ENCODE assay signal across 21 cellular contexts in genomic region chr6:23306251-23306950, GRCh38.
A peak's percentile ranks its signal among the peaks of the same experiment; 100 is the strongest.
DNase-seq lines count a peak whose midpoint lies in the region; ATAC-seq, FAIRE-seq and TF ChIP-seq lines count a peak whose summit lies in the region.
"Had no signal": no experiment of that assay in that cellular context is flagged by ENCODE, and none has a peak within 500 bp of the region (broad histone marks: within the 10 kb centered on the region; RNA-seq: fewer than 3 reads in every experiment).

No MANE protein-coding gene starts in this region.

- H3K27ac ChIP-seq in mammary epithelial cell (ENCODE audit: insufficient read depth, low read depth, low read length), result no peak overlapping the region
- no peak overlapping the region for H3K27ac ChIP-seq in breast epithelium
- H3K27ac ChIP-seq in IMR-90 (ENCODE audit: insufficient read depth, low read length), result no peak overlapping the region
- no peak overlapping the region for H3K27ac ChIP-seq in H1 (ENCODE audit: low read depth, low read length)
- H3K27ac ChIP-seq in foreskin keratinocyte, result no peak overlapping the region
- H3K27ac ChIP-seq in Peyer's patch, result no peak overlapping the region
- H3K27ac ChIP-seq: GM23248 had no signal

- no peaks in the 10 kb centered on the region for H3K9me1 ChIP-seq in IMR-90 (ENCODE audit: insufficient read depth, low read length)

- BruUV-seq in mammary epithelial cell (replicated peaks; lab: Mats Ljungman, UMichigan), result no TSS peak
- BruUV-seq in IMR-90 (replicated peaks; lab: Mats Ljungman, UMichigan), result no TSS peak

- H3K36me3 ChIP-seq in mammary epithelial cell (ENCODE audit: insufficient read depth, low read length), result no peaks in the 10 kb centered on the region
- no peaks in the 10 kb centered on the region for H3K36me3 ChIP-seq in breast epithelium
- H3K36me3 ChIP-seq in IMR-90 (ENCODE audit: control insufficient read depth, insufficient read depth, low read length), result no peaks in the 10 kb centered on the region
- H3K36me3 ChIP-seq in H1 (ENCODE audit: control insufficient read depth in 2 of 4, insufficient read depth in 4 of 4, low read length in 3 of 4), result no peaks in the 10 kb centered on the region
- no peaks in the 10 kb centered on the region for H3K36me3 ChIP-seq in MG63
- H3K36me3 ChIP-seq in Peyer's patch, result no peaks in the 10 kb centered on the region

- POLR2A ChIA-PET in IMR-90 (lab: Charles Lee; ENCODE audit: unreplicated experiment) (no interaction called here), H1 (lab: Charles Lee; ENCODE audit: partially characterized antibody) (no interaction called here)

- CTCF ChIA-PET in mammary epithelial cell (lab: Charles Lee; ENCODE audit: low non-redundant PET) (no interaction called here), IMR-90 (lab: Yijun Ruan, JAX) (no interaction called here), H1 (lab: Charles Lee; ENCODE audit: partially characterized antibody) (no interaction called here)

- H2AK9ac ChIP-seq in IMR-90 (replicated peaks; ENCODE audit: low read depth, low read length, poor library complexity), result no peak overlapping the region

- no peaks in the 10 kb centered on the region for H3K4me1 ChIP-seq in mammary epithelial cell (ENCODE audit: insufficient read depth, low read length)
- no peaks in the 10 kb centered on the region for H3K4me1 ChIP-seq in breast epithelium
- H3K4me1 ChIP-seq in IMR-90 (ENCODE audit: control insufficient read depth, insufficient read depth, low read length), result no peaks in the 10 kb centered on the region
- H3K4me1 ChIP-seq in H1 (replicated peaks in 1 of 4; ENCODE audit: control insufficient read depth in 3 of 4, insufficient read depth in 4 of 4, low read length in 3 of 4), result no peaks in the 10 kb centered on the region; a peak in 1 of 7 replicates
- H3K4me1 ChIP-seq in foreskin keratinocyte, result peaks cover 8% of the 10 kb centered on the region
- H3K4me1 ChIP-seq in Peyer's patch, result no peaks in the 10 kb centered on the region

- H4K8ac ChIP-seq in IMR-90 (ENCODE audit: low read depth in 2 of 2, low read length in 2 of 2) (no peak overlapping the region), H1 (ENCODE audit: extremely low read depth, insufficient read depth, low read length) (no peak overlapping the region)

- H4K91ac ChIP-seq in IMR-90 (ENCODE audit: insufficient read depth, low read depth, low read length) (no peak overlapping the region), H1 (replicated peaks; ENCODE audit: insufficient read length, low read length) (no peak overlapping the region)

- H3K9me3 ChIP-seq in mammary epithelial cell (replicated peaks; ENCODE audit: insufficient read depth, low read length), result no peaks in the 10 kb centered on the region
- H3K9me3 ChIP-seq in breast epithelium, result no peaks in the 10 kb centered on the region
- H3K9me3 ChIP-seq in IMR-90 (ENCODE audit: control insufficient read depth, insufficient read depth, low read length), result no peaks in the 10 kb centered on the region
- no peaks in the 10 kb centered on the region for H3K9me3 ChIP-seq in H1 (ENCODE audit: insufficient read depth in 2 of 2, low read depth in 1 of 2, low read length in 1 of 2)
- no peaks in the 10 kb centered on the region for H3K9me3 ChIP-seq in MG63
- no peaks in the 10 kb centered on the region for H3K9me3 ChIP-seq in Peyer's patch

- no peak overlapping the region for H2BK15ac ChIP-seq in IMR-90 (ENCODE audit: low read depth, low read length)
- no peak overlapping the region for H2BK15ac ChIP-seq in H1 (ENCODE audit: low read length)

- H3K18ac ChIP-seq in IMR-90 (ENCODE audit: low read depth, low read length) (no peak overlapping the region), H1 (ENCODE audit: extremely low read depth, low read length) (no peak overlapping the region)

- in situ Hi-C loops in mammary epithelial cell (cut with MboI; ENCODE audit: low sequenced_read_pairs in 2 of 2) (no loop called here), IMR-90 (cut with MboI; ENCODE audit: low sequenced_read_pairs) (no loop called here), GM13976 (cut with MboI; ENCODE audit: low sequenced_read_pairs, unreplicated experiment) (no loop called here)

- H3K14ac ChIP-seq in IMR-90 (replicated peaks; ENCODE audit: low read depth, low read length) (no peak overlapping the region), H1 (ENCODE audit: insufficient read length) (no peak overlapping the region)

- H3K23ac ChIP-seq in IMR-90 (ENCODE audit: low read depth, low read length) (no peak overlapping the region), H1 (ENCODE audit: insufficient read length) (no peak overlapping the region)

- H2BK120ac ChIP-seq in IMR-90 (ENCODE audit: low read depth, low read length) (no peak overlapping the region), H1 (replicated peaks; ENCODE audit: low read depth, low read length) (no peak overlapping the region)

- H3K9ac ChIP-seq in mammary epithelial cell (ENCODE audit: insufficient read depth, low read length) (no peak overlapping the region), IMR-90 (ENCODE audit: low read depth, low read length) (no peak overlapping the region), H1 (replicated peaks in 1 of 4; ENCODE audit: extremely low read depth in 1 of 4, low read depth in 3 of 4, low read length in 3 of 4) (no peak overlapping the region)
- H3K9ac ChIP-seq: GM23248 had no signal

- WGBS in mammary epithelial cell (ENCODE audit: low coverage, missing lambda C conversion rate), result 39% methylated on average over 2 of the region's 2 CpGs
- 80% methylated on average over 1 of the region's 2 CpGs; no CpG with 5 or more reads in 1 of the 2 experiments for WGBS in IMR-90 (ENCODE audit: extremely low coverage in 2 of 2, insufficient read length in 1 of 2), 2 experiments
- 86% methylated on average over 2 of the region's 2 CpGs; no CpG with 5 or more reads in 1 of the 2 experiments for whole genome bisulfite sequencing in H1 (ENCODE audit: extremely low coverage in 1 of 2, insufficient coverage in 1 of 2, insufficient read length in 1 of 2, insufficient replicate concordance in 2 of 2, low coverage in 1 of 2, low lambda C conversion rate in 2 of 2, missing lambda C conversion rate in 1 of 2), 2 experiments

- H2AFZ ChIP-seq in mammary epithelial cell (ENCODE audit: low read depth, low read length), result no peak overlapping the region
- no peak overlapping the region for H2AFZ ChIP-seq in IMR-90 (replicated peaks; ENCODE audit: low read length, poor library complexity)
- no peak overlapping the region for H2AFZ ChIP-seq in H1 (ENCODE audit: low read length)
- H2AFZ ChIP-seq: GM23248 had no signal

- H3K79me2 ChIP-seq in mammary epithelial cell (ENCODE audit: insufficient read depth, low read length) (no peaks in the 10 kb centered on the region), H1 (ENCODE audit: control insufficient read depth in 1 of 2, insufficient read depth in 2 of 2, low read length in 2 of 2) (no peaks in the 10 kb centered on the region)

- peak; percentile 18 for DNase-seq in mammary epithelial cell
- DNase-seq in breast epithelium (ENCODE audit: low spot score in 2 of 2), result no peak
- DNase-seq in IMR-90, result no peak
- DNase-seq in H1 (ENCODE audit: low read depth in 1 of 2, low spot score in 2 of 2), result no peak
- peak; percentile 32 to 59 for DNase-seq in foreskin keratinocyte
- DNase-seq in MG63, result no peak
- DNase-seq in Peyer's patch, result no peak
- no peak for DNase-seq in GM13976 (ENCODE audit: low spot score)
- DNase-seq: 8988T; C1 segment of cervical spinal cord; Calu3; CD4-positive, alpha-beta memory T cell; COR-L47; DMS53; DND-41; GM23248; H9 had no signal

- H2BK20ac ChIP-seq in IMR-90 (ENCODE audit: low read depth, low read length), result no peak overlapping the region
- no peak overlapping the region for H2BK20ac ChIP-seq in H1 (ENCODE audit: low read length)

- no peak overlapping the region for H3K4ac ChIP-seq in IMR-90 (ENCODE audit: low read depth, low read length)
- no peak overlapping the region for H3K4ac ChIP-seq in H1 (replicated peaks; ENCODE audit: insufficient read length, low read depth, low read length)

- TF ChIP-seq CTCF in mammary epithelial cell (conservative IDR thresholded peaks at IDR 0.05 in 1 of 2, IDR thresholded peaks at IDR 0.05 in 1 of 2; ENCODE audit: extremely low read depth in 1 of 2, insufficient read depth in 1 of 2, low read depth in 1 of 2, low read length in 2 of 2), result no peak
- TF ChIP-seq CTCF in breast epithelium (IDR thresholded peaks at IDR 0.05), result no peak
- no peak for TF ChIP-seq CTCF in IMR-90 (conservative IDR thresholded peaks at IDR 0.05; ENCODE audit: low read depth, low read length)
- no peak for TF ChIP-seq CTCF in H1 (IDR thresholded peaks at IDR 0.05; ENCODE audit: control extremely low read depth in 1 of 3, insufficient read depth in 1 of 3, low read depth in 1 of 3, low read length in 3 of 3)
- no peak for TF ChIP-seq CTCF in foreskin keratinocyte (conservative IDR thresholded peaks at IDR 0.05)
- TF ChIP-seq CTCF in Peyer's patch (IDR thresholded peaks at IDR 0.05), result no peak
- no peak for TF ChIP-seq CTCF in GM13976 (IDR thresholded peaks at IDR 0.05; ENCODE audit: borderline replicate concordance, control extremely low read depth, extremely low read depth, insufficient read depth, missing control alignments)

- H3K23me2 ChIP-seq in H1 (ENCODE audit: low read depth, low read length), result no peaks in the 10 kb centered on the region

- H3K4me3 ChIP-seq in mammary epithelial cell (replicated peaks in 1 of 3; ENCODE audit: insufficient read depth in 1 of 3, low read depth in 2 of 3, low read length in 3 of 3) (no peak overlapping the region), breast epithelium (no peak overlapping the region), IMR-90 (ENCODE audit: insufficient read depth, low read depth, low read length) (no peak overlapping the region), H1 (ENCODE audit: extremely low read depth in 1 of 4, insufficient read depth in 2 of 4, low read depth in 3 of 4, low read length in 4 of 4) (no peak overlapping the region), MG63 (no peak overlapping the region), Peyer's patch (no peak overlapping the region)
- H3K4me3 ChIP-seq: GM23248 had no signal

- dilution Hi-C loops in mammary epithelial cell (cut with HindIII; ENCODE audit: low sequenced_read_pairs), result no loop called here
- dilution Hi-C loops in IMR-90 (cut with HindIII; ENCODE audit: low sequenced_read_pairs, unreplicated experiment), result no loop called here

- TF ChIP-seq RAD21 in IMR-90 (IDR thresholded peaks at IDR 0.05; ENCODE audit: low read length) (no peak), H1 (IDR thresholded peaks at IDR 0.05 in 1 of 2, conservative IDR thresholded peaks at IDR 0.05 in 1 of 2; ENCODE audit: low read depth in 2 of 2, low read length in 2 of 2) (no peak)

- H4K5ac ChIP-seq in IMR-90 (ENCODE audit: low read depth, low read length) (no peak overlapping the region), H1 (ENCODE audit: insufficient read length, low read depth, low read length) (no peak overlapping the region)

- H4K20me1 ChIP-seq in mammary epithelial cell (ENCODE audit: insufficient read depth, low read length) (no peaks in the 10 kb centered on the region), IMR-90 (ENCODE audit: insufficient read depth, low read length) (no peaks in the 10 kb centered on the region), H1 (replicated peaks in 1 of 2; ENCODE audit: control insufficient read depth in 1 of 2, insufficient read depth in 2 of 2, low read length in 2 of 2) (no peaks in the 10 kb centered on the region)

- no peak overlapping the region for H2BK12ac ChIP-seq in H1 (ENCODE audit: low read depth, low read length)

- TF ChIP-seq POLR2A in breast epithelium (IDR thresholded peaks at IDR 0.05) (no peak), IMR-90 (IDR thresholded peaks at IDR 0.05; ENCODE audit: low read depth, low read length) (no peak), H1 (IDR thresholded peaks at IDR 0.05; ENCODE audit: control extremely low read depth in 1 of 2, low read depth in 2 of 2, low read length in 2 of 2) (no peak), Peyer's patch (IDR thresholded peaks at IDR 0.05) (no peak)

- no peak for TF ChIP-seq EP300 in H1 (IDR thresholded peaks at IDR 0.05; ENCODE audit: borderline replicate concordance in 1 of 2, low read depth in 2 of 2, low read length in 2 of 2)

- H2AK5ac ChIP-seq in IMR-90 (ENCODE audit: low read depth, low read length) (no peak overlapping the region), H1 (ENCODE audit: low read depth, low read length) (no peak overlapping the region)

- no peaks in the 10 kb centered on the region for H3K27me3 ChIP-seq in mammary epithelial cell (ENCODE audit: insufficient read depth, low read length)
- H3K27me3 ChIP-seq in breast epithelium, result no peaks in the 10 kb centered on the region
- H3K27me3 ChIP-seq in IMR-90 (ENCODE audit: control insufficient read depth, insufficient read depth, low read length), result no peaks in the 10 kb centered on the region
- no peaks in the 10 kb centered on the region for H3K27me3 ChIP-seq in H1 (replicated peaks in 1 of 4; ENCODE audit: control insufficient read depth in 3 of 4, extremely low read depth in 1 of 4, insufficient read depth in 3 of 4, low read length in 3 of 4)
- H3K27me3 ChIP-seq in foreskin keratinocyte, result no peaks in the 10 kb centered on the region
- no peaks in the 10 kb centered on the region for H3K27me3 ChIP-seq in MG63
- no peaks in the 10 kb centered on the region for H3K27me3 ChIP-seq in Peyer's patch

- intact Hi-C loops in mammary epithelial cell (cut with micrococcal nuclease) (no loop called here), breast epithelium (cut with DNase I; ENCODE audit: low total_unique reads) (no loop called here), IMR-90 (cut with micrococcal nuclease) (no loop called here)

- no peak for FAIRE-seq in H1 (lab: Jason Lieb, UNC)
- FAIRE-seq: G401.6, GM12892, GM19239 had no signal

- ATAC-seq in IMR-90 (ENCODE audit: low read depth) (no peak), foreskin keratinocyte (peak; percentile 25)
- ATAC-seq: HCT116 had no signal

- H2BK5ac ChIP-seq in IMR-90 (ENCODE audit: low read depth, low read length, poor library complexity, severe bottlenecking), result no peak overlapping the region
- no peak overlapping the region for H2BK5ac ChIP-seq in H1 (ENCODE audit: low read depth, low read length)

- no peak overlapping the region for H3K4me2 ChIP-seq in mammary epithelial cell (ENCODE audit: insufficient read depth, low read depth, low read length)
- H3K4me2 ChIP-seq in IMR-90 (ENCODE audit: low read depth, low read length), result no peak overlapping the region
- no peak overlapping the region for H3K4me2 ChIP-seq in H1 (ENCODE audit: insufficient read depth in 1 of 2, low read depth in 2 of 2, low read length in 2 of 2)

- no peaks in the 10 kb centered on the region for H3K79me1 ChIP-seq in IMR-90 (ENCODE audit: low read depth in 1 of 2, low read length in 2 of 2)
- no peaks in the 10 kb centered on the region for H3K79me1 ChIP-seq in H1 (ENCODE audit: low read depth, low read length)

- H3K56ac ChIP-seq in IMR-90 (ENCODE audit: extremely low read depth, insufficient read depth, low read length) (no peak overlapping the region), H1 (replicated peaks; ENCODE audit: insufficient read length, low read depth, low read length) (no peak overlapping the region)

Comparison
In these comparisons a context has a peak if more than half of its experiments do, and no peak if none do; other contexts are left out.
1. DNase-seq: peak in mammary epithelial cell (single experiment) and foreskin keratinocyte (2 of 2); none in breast epithelium (0 of 2), IMR-90 (single experiment), H1 (0 of 2), MG63 (single experiment), Peyer's patch (0 of 3) and GM13976 (single experiment).